ENCODE assay signal across 26 cellular contexts in the genomic region with DNA sequence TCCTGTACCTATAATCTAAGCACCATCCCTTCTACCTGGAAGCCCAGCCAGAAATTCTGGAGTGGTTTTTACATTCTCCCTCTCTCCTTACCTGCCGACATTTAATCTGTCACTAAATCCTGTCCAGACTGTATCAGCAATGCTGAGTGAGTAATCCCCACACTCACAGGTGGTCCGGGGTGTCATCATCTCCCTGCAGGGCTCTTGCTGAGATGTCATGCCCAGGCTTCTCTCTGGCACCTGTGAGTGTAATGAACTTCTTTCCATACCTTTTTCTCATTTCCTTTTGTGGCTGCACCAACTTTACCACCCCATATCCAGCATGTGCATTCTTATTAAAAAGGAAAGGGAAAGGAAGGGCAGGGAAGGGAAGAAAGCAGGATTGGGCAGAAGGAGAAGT.
"Had no signal": no experiment of that assay in that cellular context is flagged by ENCODE, and none has a peak within 500 bp of the region (broad histone marks: within the 10 kb centered on the region; RNA-seq: fewer than 3 reads in every experiment).

No MANE protein-coding gene starts in this region.

- H3K4me1 Mint-ChIP-seq: immature natural killer cell; memory B cell; naive thymus-derived CD4-positive, alpha-beta T cell; stimulated activated memory B cell treated with anti-CD40 and anti-IgM and Interleukin-4, amounts not matched to agents 10 μg/mL and 1 μg/mL and 100 μg/mL, for 72 hours; stimulated activated naive CD8-positive, alpha-beta T cell treated with anti-CD3 and anti-CD28 coated beads, Interleukin-15, amount 100 ng/mL, for 72 hours had no signal

- H3K9me3 ChIP-seq: left ventricle myocardium inferior, mucosa of descending colon, ovary, right atrium auricular region, right lobe of liver, vagina had no signal

- H3K4me3 Mint-ChIP-seq: immature natural killer cell; memory B cell; naive thymus-derived CD4-positive, alpha-beta T cell; natural killer cell treated with Interleukin-12 subunit alpha and Interleukin-12 subunit beta and Interleukin-15 and Interleukin-18, amount 100 ng/mL, for 72 hours; stimulated activated memory B cell treated with anti-CD40 and anti-IgM and Interleukin-4, amounts not matched to agents 10 μg/mL and 1 μg/mL and 100 μg/mL, for 72 hours; stimulated activated naive CD8-positive, alpha-beta T cell treated with anti-CD3 and anti-CD28 coated beads, Interleukin-15, amount 100 ng/mL, for 72 hours had no signal

- ATAC-seq: mucosa of descending colon; naive thymus-derived CD4-positive, alpha-beta T cell; natural killer cell treated with Interleukin-12 subunit alpha and Interleukin-12 subunit beta and Interleukin-15 and Interleukin-18, amount 100 ng/mL, for 72 hours; right lobe of liver; stimulated activated memory B cell treated with anti-CD40 and anti-IgM and Interleukin-4, amounts not matched to agents 10 μg/mL and 1 μg/mL and 100 μg/mL, for 72 hours; stimulated activated naive CD8-positive, alpha-beta T cell treated with anti-CD3 and anti-CD28 coated beads, Interleukin-15, amount 100 ng/mL, for 72 hours had no signal

- H3K27ac Mint-ChIP-seq: immature natural killer cell; memory B cell; naive thymus-derived CD4-positive, alpha-beta T cell; natural killer cell treated with Interleukin-12 subunit alpha and Interleukin-12 subunit beta and Interleukin-15 and Interleukin-18, amount 100 ng/mL, for 72 hours; progenitor cell of endocrine pancreas; stimulated activated memory B cell treated with anti-CD40 and anti-IgM and Interleukin-4, amounts not matched to agents 10 μg/mL and 1 μg/mL and 100 μg/mL, for 72 hours; stimulated activated naive CD8-positive, alpha-beta T cell treated with anti-CD3 and anti-CD28 coated beads, Interleukin-15, amount 100 ng/mL, for 72 hours had no signal

- H3K4me3 ChIP-seq: left ventricle myocardium inferior, lung, mucosa of descending colon, ovary, right atrium auricular region, right lobe of liver, smooth muscle cell, tibial nerve, upper lobe of left lung, vagina had no signal

- H3K9me3 Mint-ChIP-seq: memory B cell; naive thymus-derived CD4-positive, alpha-beta T cell; natural killer cell treated with Interleukin-12 subunit alpha and Interleukin-12 subunit beta and Interleukin-15 and Interleukin-18, amount 100 ng/mL, for 72 hours; stimulated activated memory B cell treated with anti-CD40 and anti-IgM and Interleukin-4, amounts not matched to agents 10 μg/mL and 1 μg/mL and 100 μg/mL, for 72 hours; stimulated activated naive CD8-positive, alpha-beta T cell treated with anti-CD3 and anti-CD28 coated beads, Interleukin-15, amount 100 ng/mL, for 72 hours had no signal

- H3K36me3 ChIP-seq: left ventricle myocardium inferior, ovary, right atrium auricular region, right lobe of liver, tibial nerve, upper lobe of left lung, vagina had no signal

- DNase-seq: hypothalamus; immature natural killer cell; kidney; left ventricle myocardium inferior; midbrain; mucosa of descending colon; naive thymus-derived CD4-positive, alpha-beta T cell; ovary; right lobe of liver; stimulated activated CD4-positive, alpha-beta T cell treated with anti-CD3 and anti-CD28 coated beads, Interleukin-1b, Interleukin-23, amount 100 ng/mL, for 48 hours; stimulated activated CD4-positive, alpha-beta T cell treated with anti-CD3 and anti-CD28 coated beads, Interleukin-2, amount 100 ng/mL, for 48 hours; stimulated activated CD4-positive, alpha-beta T cell treated with anti-CD3 and anti-CD28 coated beads, Interleukin-4, amount 100 ng/mL, for 4 hours; stimulated activated CD8-positive, alpha-beta memory T cell treated with anti-CD3 and anti-CD28 coated beads, Interleukin-4, amount 100 ng/mL, for 48 hours; stimulated activated naive CD4-positive, alpha-beta T cell treated with Interleukin-2 at 50 U/mL for 16 hours; stimulated activated naive CD8-positive, alpha-beta T cell treated with anti-CD3 and anti-CD28 coated beads, Interleukin-15, amount 100 ng/mL, for 72 hours; substantia nigra; upper lobe of left lung had no signal

- H3K27me3 ChIP-seq: ovary, right atrium auricular region, right lobe of liver, tibial nerve, upper lobe of left lung, vagina had no signal

- H3K27me3 Mint-ChIP-seq: stimulated activated memory B cell treated with anti-CD40 and anti-IgM and Interleukin-4, amounts not matched to agents 10 μg/mL and 1 μg/mL and 100 μg/mL, for 72 hours had no signal

- H3K4me2 ChIP-seq: smooth muscle cell had no signal

- H3K4me1 ChIP-seq: left ventricle myocardium inferior, right atrium auricular region, right lobe of liver, tibial nerve, upper lobe of left lung, vagina had no signal

- H3K27ac ChIP-seq: left ventricle myocardium inferior, ovary, right atrium auricular region, right lobe of liver, tibial nerve, upper lobe of left lung, vagina had no signal

- H3K36me3 Mint-ChIP-seq: immature natural killer cell; memory B cell; naive thymus-derived CD4-positive, alpha-beta T cell; natural killer cell treated with Interleukin-12 subunit alpha and Interleukin-12 subunit beta and Interleukin-15 and Interleukin-18, amount 100 ng/mL, for 72 hours; stimulated activated memory B cell treated with anti-CD40 and anti-IgM and Interleukin-4, amounts not matched to agents 10 μg/mL and 1 μg/mL and 100 μg/mL, for 72 hours had no signal
